Comparison of ENCODE assay signal across 8 cellular contexts in the genomic region with DNA sequence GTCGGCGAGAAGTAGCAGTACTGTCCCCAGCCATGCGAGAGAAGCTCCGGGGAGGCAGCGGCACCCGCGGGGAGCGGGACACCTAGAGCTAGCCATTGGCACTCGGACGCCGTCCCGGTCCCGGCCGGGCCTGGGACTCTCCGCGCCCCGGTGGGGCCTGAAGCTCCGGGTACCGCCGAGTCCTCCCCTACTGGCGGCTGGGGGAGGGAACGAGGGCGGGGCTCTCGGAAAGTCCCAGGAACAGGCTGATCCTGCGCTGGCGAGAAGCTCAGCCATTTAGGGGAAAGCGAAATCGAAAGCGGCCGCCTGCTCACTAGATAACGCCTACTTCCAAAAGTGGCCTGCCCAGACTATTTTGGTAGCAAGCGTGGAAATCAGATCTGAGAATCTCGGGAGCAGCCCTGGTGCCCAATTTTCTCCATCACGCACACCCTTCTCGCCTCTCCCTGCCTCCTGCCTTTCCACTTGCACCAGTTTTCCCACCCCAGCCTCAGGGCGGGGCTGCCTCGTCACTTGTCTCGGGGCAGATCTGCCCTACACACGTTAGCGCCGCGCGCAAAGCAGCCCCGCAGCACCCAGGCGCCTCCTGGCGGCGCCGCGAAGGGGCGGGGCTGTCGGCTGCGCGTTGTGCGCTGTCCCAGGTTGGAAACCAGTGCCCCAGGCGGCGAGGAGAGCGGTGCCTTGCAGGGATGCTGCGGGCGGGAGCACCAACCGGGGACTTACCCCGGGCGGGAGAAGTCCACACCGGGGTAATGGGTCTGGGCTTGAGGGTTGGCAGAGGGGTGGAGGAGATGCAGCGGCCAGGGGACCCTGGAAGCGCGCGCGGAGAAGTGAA. TPM values are rescaled to one million over a fixed set of nuclear protein-coding genes. Genes with fewer than 3 reads are reported as not detected.
DNase-seq lines count a peak whose midpoint lies in the region; ATAC-seq, FAIRE-seq and TF ChIP-seq lines count a peak whose summit lies in the region.

A gene (plus strand): TSS at position 652 of the 835 bp plus-strand sequence. CDS start 38 bp downstream, at position 690.
A gene with protein sequence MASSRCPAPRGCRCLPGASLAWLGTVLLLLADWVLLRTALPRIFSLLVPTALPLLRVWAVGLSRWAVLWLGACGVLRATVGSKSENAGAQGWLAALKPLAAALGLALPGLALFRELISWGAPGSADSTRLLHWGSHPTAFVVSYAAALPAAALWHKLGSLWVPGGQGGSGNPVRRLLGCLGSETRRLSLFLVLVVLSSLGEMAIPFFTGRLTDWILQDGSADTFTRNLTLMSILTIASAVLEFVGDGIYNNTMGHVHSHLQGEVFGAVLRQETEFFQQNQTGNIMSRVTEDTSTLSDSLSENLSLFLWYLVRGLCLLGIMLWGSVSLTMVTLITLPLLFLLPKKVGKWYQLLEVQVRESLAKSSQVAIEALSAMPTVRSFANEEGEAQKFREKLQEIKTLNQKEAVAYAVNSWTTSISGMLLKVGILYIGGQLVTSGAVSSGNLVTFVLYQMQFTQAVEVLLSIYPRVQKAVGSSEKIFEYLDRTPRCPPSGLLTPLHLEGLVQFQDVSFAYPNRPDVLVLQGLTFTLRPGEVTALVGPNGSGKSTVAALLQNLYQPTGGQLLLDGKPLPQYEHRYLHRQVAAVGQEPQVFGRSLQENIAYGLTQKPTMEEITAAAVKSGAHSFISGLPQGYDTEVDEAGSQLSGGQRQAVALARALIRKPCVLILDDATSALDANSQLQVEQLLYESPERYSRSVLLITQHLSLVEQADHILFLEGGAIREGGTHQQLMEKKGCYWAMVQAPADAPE (minus strand): TSS at position 164 of the 835 bp plus-strand sequence. CDS start 68 bp downstream, at position 96.

- TF ChIP-seq CTCF in AG09309 (IDR thresholded peaks at IDR 0.05; ENCODE audit: control insufficient read depth, insufficient read depth, low read depth, low read length, missing control alignments) (peak; percentile 61), keratinocyte (optimal IDR thresholded peaks at IDR 0.05 in 1 of 3, IDR thresholded peaks at IDR 0.05 in 1 of 3, conservative IDR thresholded peaks at IDR 0.05 in 1 of 3; ENCODE audit: extremely low read depth in 1 of 3, insufficient read depth in 2 of 3, low read length in 3 of 3) (peak; percentile 59 to 83 (median 81))

- H3K27me3 Mint-ChIP-seq in central memory CD8-positive, alpha-beta T cell = no peaks in the 10 kb centered on the region

- peak within 1 kb of the TSS; percentile 95 for H3K27ac ChIP-seq in keratinocyte (ENCODE audit: control insufficient read depth, insufficient read depth, low read length)

- peak within 1 kb of the TSS; percentile 97 for H3K4me3 Mint-ChIP-seq in central memory CD8-positive, alpha-beta T cell

- peak within 1 kb of the TSS; percentile 99 for H3K27ac Mint-ChIP-seq in central memory CD8-positive, alpha-beta T cell (ENCODE audit: low read depth)

- peak; percentile 41 for FAIRE-seq in keratinocyte (lab: Jason Lieb, UNC)

- H3K79me2 ChIP-seq in keratinocyte (ENCODE audit: control insufficient read depth, insufficient read depth, low read length) = peaks cover 21% of the 10 kb centered on the region

- ATAC-seq in GM18868 (IDR thresholded peaks at IDR 0.05; ENCODE audit: unreplicated experiment) = peak; percentile 86
- ATAC-seq in HG03103 (IDR thresholded peaks at IDR 0.05; ENCODE audit: low read depth, unreplicated experiment) = peak; percentile 65
- ATAC-seq in activated CD4-positive, CD25-positive, alpha-beta regulatory T cell treated with anti-CD3 and anti-CD28 coated beads, Interleukin-2, amount 50 U/mL, for 24 hours = peak; percentile 84 to 87
- peak; percentile 83 for ATAC-seq in central memory CD8-positive, alpha-beta T cell (replicated peaks; ENCODE audit: extremely low read depth, poor library complexity, severe bottlenecking)

- peaks cover 74% of the 10 kb centered on the region for H3K4me1 Mint-ChIP-seq in central memory CD8-positive, alpha-beta T cell

- H3K36me3 ChIP-seq in keratinocyte (ENCODE audit: control insufficient read depth in 2 of 2, extremely low read depth in 1 of 2, insufficient read depth in 2 of 2, low read length in 2 of 2) = peaks cover 13 to 15% of the 10 kb centered on the region in 2 experiments

- H3K9me3 Mint-ChIP-seq in central memory CD8-positive, alpha-beta T cell = no peaks in the 10 kb centered on the region

- no peaks in the 10 kb centered on the region for H4K20me1 ChIP-seq in keratinocyte (ENCODE audit: control insufficient read depth, extremely low read depth, insufficient read depth, low read length)

- H3K9me1 ChIP-seq in keratinocyte (ENCODE audit: control insufficient read depth, extremely low read depth, insufficient read depth, low read length) = no peaks in the 10 kb centered on the region

- peak; percentile 63 for DNase-seq in AG09309 (ENCODE audit: low read depth)
- DNase-seq in NCI-H2227 (lab: John Stamatoyannopoulos, UW; ENCODE audit: unreplicated experiment) = peak; percentile 94
- DNase-seq in central memory CD8-positive, alpha-beta T cell (ENCODE audit: low spot score in 2 of 2) = peak; percentile 88 to 92
- DNase-seq in keratinocyte (ENCODE audit: low read depth, low spot score) = peak; percentile 76
- DNase-seq in stimulated activated CD4-positive, alpha-beta T cell treated with anti-CD3 and anti-CD28 coated beads, Interleukin-12 subunit alpha, Interleukin-12 subunit beta, amount 100 ng/mL, for 48 hours (ENCODE audit: low read depth in 2 of 3, low spot score in 1 of 3) = peak; percentile 93 to 96 (median 94)

- H3K4me1 ChIP-seq in keratinocyte (ENCODE audit: control insufficient read depth, extremely low read depth, insufficient read depth, low read length) = peaks cover 24% of the 10 kb centered on the region

- H3K27me3 ChIP-seq in keratinocyte (ENCODE audit: control insufficient read depth, extremely low read depth, insufficient read depth, low read length) = no peaks in the 10 kb centered on the region

- peaks cover 86% of the 10 kb centered on the region for H3K36me3 Mint-ChIP-seq in central memory CD8-positive, alpha-beta T cell (ENCODE audit: insufficient read depth)

- H3K4me2 ChIP-seq in keratinocyte (ENCODE audit: control insufficient read depth, extremely low read depth, insufficient read depth, low read depth, low read length) = peak within 1 kb of the TSS; percentile 92

- H3K4me3 ChIP-seq in AG09309 (ENCODE audit: control insufficient read depth, low read depth, low read length) (peak within 1 kb of the TSS; percentile 72), keratinocyte (ENCODE audit: control insufficient read depth in 2 of 3, extremely low read depth in 1 of 3, insufficient read depth in 2 of 3, low read depth in 1 of 3, low read length in 3 of 3) (peak within 1 kb of the TSS; percentile 84 to 89 (median 86))

- H3K9ac ChIP-seq in keratinocyte (ENCODE audit: control insufficient read depth, extremely low read depth, insufficient read depth, low read length) = peak within 1 kb of the TSS; percentile 93

- H3K9me3 ChIP-seq in keratinocyte (ENCODE audit: control insufficient read depth, low read depth, low read length) = no peaks in the 10 kb centered on the region

- peak within 1 kb of the TSS; percentile 97 for H2AFZ ChIP-seq in keratinocyte (ENCODE audit: control insufficient read depth, low read length)

- dilution Hi-C loops in keratinocyte (cut with MboI; ENCODE audit: extremely low pct_ligation_motif_present, low sequenced_read_pairs) = no loop called here

RNA-seq across cellular contexts. Expression of the first gene that starts in this region (rescaled TPM):
- 21.3 to 29.0 TPM (median 25.4 TPM) in 3 replicates for polyA plus RNA-seq in keratinocyte
- 0.69 TPM for polyA plus RNA-seq in keratinocyte (2011; ENCODE audit: low read depth)
- 10.9 and 17.9 TPM in 2 replicates for polyA plus RNA-seq in keratinocyte (2011; cell fraction: cytosol; rRNA removed)
- 6.6 TPM in 2 replicates for polyA plus RNA-seq in keratinocyte (2011; cell fraction: nucleus; rRNA removed)
- 1.4 and 28.6 TPM in 2 replicates for polyA plus RNA-seq in keratinocyte (2012; ENCODE audit: low replicate concordance)
- 13.0 to 16.5 TPM (median 14.0 TPM) in 3 replicates for polyA minus RNA-seq in keratinocyte
- 9.2 TPM for polyA minus RNA-seq in keratinocyte (2011; cell fraction: cytosol; rRNA and poly(A)+ RNA removed)
- polyA minus RNA-seq in keratinocyte (2011; cell fraction: nucleus; rRNA and poly(A)+ RNA removed) = 1.3 and 1.5 TPM in 2 replicates

RNA-seq across cellular contexts. Expression of the second gene that starts in this region (rescaled TPM):
- 56.1 to 81.7 TPM (median 61.4 TPM) in 3 replicates for polyA plus RNA-seq in keratinocyte
- polyA plus RNA-seq in keratinocyte (2011; ENCODE audit: low read depth) = 10.9 TPM
- polyA plus RNA-seq in keratinocyte (2011; cell fraction: cytosol; rRNA removed) = 44.3 and 45.6 TPM in 2 replicates
- 92.6 and 97.3 TPM in 2 replicates for polyA plus RNA-seq in keratinocyte (2011; cell fraction: nucleus; rRNA removed)
- 47.4 and 68.3 TPM in 2 replicates for polyA plus RNA-seq in keratinocyte (2012; ENCODE audit: low replicate concordance)
- 74.6 to 93.6 TPM (median 82.4 TPM) in 3 replicates for polyA minus RNA-seq in keratinocyte
- polyA minus RNA-seq in keratinocyte (2011; cell fraction: cytosol; rRNA and poly(A)+ RNA removed) = 72.1 TPM
- polyA minus RNA-seq in keratinocyte (2011; cell fraction: nucleus; rRNA and poly(A)+ RNA removed) = 81.8 and 84.9 TPM in 2 replicates

Comparison
In these comparisons a context has a peak if more than half of its experiments do, and no peak if none do; other contexts are left out.
1. Peak in every context shown above with its lines: DNase-seq, ATAC-seq, H3K4me3 ChIP-seq and H3K27ac ChIP-seq.